Comparison of ENCODE assay signal across 28 cellular contexts in genomic region chr2:224379986-224380385, GRCh38. TPM values are rescaled to one million over a fixed set of nuclear protein-coding genes. Genes with fewer than 3 reads are reported as not detected.
DNase-seq lines count a peak whose midpoint lies in the region; ATAC-seq, FAIRE-seq and TF ChIP-seq lines count a peak whose summit lies in the region.
"Had no signal": no experiment of that assay in that cellular context is flagged by ENCODE, and none has a peak within 500 bp of the region (broad histone marks: within the 10 kb centered on the region; RNA-seq: fewer than 3 reads in every experiment).

No MANE protein-coding gene starts in this region.

- H3K27me3 ChIP-seq in liver (ENCODE audit: control insufficient read depth in 4 of 4, insufficient read depth in 4 of 4, low read length in 3 of 4) (no peaks in the 10 kb centered on the region), HepG2 (ENCODE audit: control insufficient read depth in 1 of 2, insufficient read depth in 2 of 2, low read length in 2 of 2) (no peaks in the 10 kb centered on the region; a peak in 1 of 5 replicates), gastroesophageal sphincter (no peaks in the 10 kb centered on the region), right lobe of liver (no peaks in the 10 kb centered on the region)
- H3K27me3 ChIP-seq: Peyer's patch, SJSA1 had no signal

- ATAC-seq in HepG2 (no peak), gastroesophageal sphincter (peak; percentile 28), right lobe of liver (peak; percentile 5 to 17 (median 8)), GM18907 (IDR thresholded peaks at IDR 0.05; ENCODE audit: unreplicated experiment) (no peak), GM18511 (IDR thresholded peaks at IDR 0.05; ENCODE audit: unreplicated experiment) (no peak)
- ATAC-seq: GM23338 had no signal

- TF ChIP-seq RAD21 in liver (IDR thresholded peaks at IDR 0.05) (no peak), HepG2 (CRISPR knock-in tag; IDR thresholded peaks at IDR 0.05) (no peak)

- TF ChIP-seq EP300 in HepG2 (IDR thresholded peaks at IDR 0.05; ENCODE audit: low read depth in 2 of 2, low read length in 2 of 2): no peak
- no peak for TF ChIP-seq EP300 in HepG2 (CRISPR knock-in tag; IDR thresholded peaks at IDR 0.05; ENCODE audit: borderline replicate concordance)
- TF ChIP-seq EP300 in gastroesophageal sphincter (IDR thresholded peaks at IDR 0.05): no peak

- BruUV-seq in HepG2 (replicated peaks; lab: Mats Ljungman, UMichigan): no TSS peak

- H3K9ac ChIP-seq in liver (ENCODE audit: low read depth in 1 of 2, low read length in 2 of 2) (no peak overlapping the region), HepG2 (ENCODE audit: insufficient read depth, low read depth, low read length) (no peak overlapping the region)

- no peak for FAIRE-seq in HepG2 (lab: Jason Lieb, UNC)
- FAIRE-seq: A204.1, GM12891 had no signal

- H3K9me3 ChIP-seq in liver (ENCODE audit: control insufficient read depth in 4 of 4, low read length in 3 of 4) (no peaks in the 10 kb centered on the region), HepG2 (ENCODE audit: low read length) (no peaks in the 10 kb centered on the region), gastroesophageal sphincter (no peaks in the 10 kb centered on the region), right lobe of liver (no peaks in the 10 kb centered on the region)
- H3K9me3 ChIP-seq: HAP-1, Peyer's patch, SJSA1 had no signal

- POLR2A ChIA-PET in HepG2 (lab: Yijun Ruan, JAX): no interaction called here

- H3K4me2 ChIP-seq in HepG2 (ENCODE audit: low read depth, low read length): no peak overlapping the region
- H3K4me2 ChIP-seq: GM23338 had no signal

- 30% methylated on average over 1 of the region's 1 CpG for WGBS in liver
- no CpG with 5 or more reads among the region's 1 CpG for WGBS in HepG2 (ENCODE audit: low lambda C conversion rate)
- no CpG with 5 or more reads among the region's 1 CpG for WGBS in gastroesophageal sphincter (ENCODE audit: low coverage in 1 of 2), 2 donors
- 56% methylated on average over 1 of the region's 1 CpG for WGBS in right lobe of liver (ENCODE audit: insufficient coverage, low coverage, low lambda C conversion rate, missing lambda C conversion rate)

- no peak overlapping the region for H2AFZ ChIP-seq in HepG2 (ENCODE audit: low read length)
- H2AFZ ChIP-seq: GM23338 had no signal

- in situ Hi-C loops in HepG2 (cut with HindIII; ENCODE audit: extremely low pct_ligation_motif_present, low pct_unique_long_range_greater_than_20kb): no loop called here

- no peak for TF ChIP-seq POLR2A in HepG2 (IDR thresholded peaks at IDR 0.05; ENCODE audit: insufficient read depth in 1 of 2, low read depth in 2 of 2, low read length in 2 of 2)
- no peak for TF ChIP-seq POLR2A in gastroesophageal sphincter (IDR thresholded peaks at IDR 0.05)
- TF ChIP-seq POLR2A in right lobe of liver (IDR thresholded peaks at IDR 0.05): no peak

- intact Hi-C loops in HepG2 (cut with micrococcal nuclease; ENCODE audit: unreplicated experiment): no loop called here
- intact Hi-C loops in right lobe of liver (cut with DNase I): no loop called here

- DNase-seq in HepG2 (ENCODE audit: low spot score): no peak
- no peak for DNase-seq in right lobe of liver
- DNase-seq in coronary artery (ENCODE audit: low spot score): no peak
- DNase-seq: Calu3; CD8-positive, alpha-beta memory T cell; DMS153; KG1; NCI-H146; NCI-H2029; NCI-H226; NCI-H524; NCI-H774; NK-92 treated with Interleukin-12 subunit alpha and Interleukin-12 subunit beta, amount 100 ng/mL, for 24 hours; Peyer's patch had no signal

- H3K36me3 ChIP-seq in liver (ENCODE audit: control insufficient read depth in 4 of 4, insufficient read depth in 3 of 4, low read depth in 1 of 4, low read length in 3 of 4): no peaks in the 10 kb centered on the region
- no peaks in the 10 kb centered on the region for H3K36me3 ChIP-seq in HepG2 (replicated peaks in 1 of 2; ENCODE audit: control insufficient read depth in 1 of 2, insufficient read depth in 2 of 2, low read length in 2 of 2)
- H3K36me3 ChIP-seq in gastroesophageal sphincter: no peaks in the 10 kb centered on the region
- no peaks in the 10 kb centered on the region for H3K36me3 ChIP-seq in right lobe of liver
- H3K36me3 ChIP-seq: HAP-1, Peyer's patch, SJSA1 had no signal

- H3K4me1 ChIP-seq in liver (ENCODE audit: control insufficient read depth in 4 of 4, insufficient read depth in 4 of 4, low read length in 3 of 4): peaks cover 5 to 54% (median 50%) of the 10 kb centered on the region in 4 donors
- 0 out of 2 replicates have a peak, but pooled peaks cover 8% of the 10 kb centered on the region for H3K4me1 ChIP-seq in HepG2 (ENCODE audit: insufficient read depth, low read length)
- no peaks in the 10 kb centered on the region for H3K4me1 ChIP-seq in gastroesophageal sphincter
- H3K4me1 ChIP-seq in right lobe of liver: peaks cover 0 to 59% (median 18%) of the 10 kb centered on the region in 4 donors
- H3K4me1 ChIP-seq: HAP-1, Peyer's patch, SJSA1 had no signal

- H3K4me3 ChIP-seq in liver (ENCODE audit: low read depth in 1 of 3, low read length in 3 of 3): no peak overlapping the region
- no peak overlapping the region for H3K4me3 ChIP-seq in HepG2 (replicated peaks in 1 of 3; ENCODE audit: insufficient read depth in 1 of 3, low read depth in 2 of 3, low read length in 3 of 3)
- H3K4me3 ChIP-seq in gastroesophageal sphincter: no peak overlapping the region
- H3K4me3 ChIP-seq in right lobe of liver: no peak overlapping the region
- no peak overlapping the region for H3K4me3 ChIP-seq in coronary artery
- H3K4me3 ChIP-seq: GM23338, HAP-1, Peyer's patch, SJSA1 had no signal

- H3K27ac ChIP-seq in liver (ENCODE audit: low read depth in 1 of 2, low read length in 2 of 2) (peak overlapping the region; percentile 56 to 72), HepG2 (ENCODE audit: extremely low read length, insufficient read depth, low read length) (no peak overlapping the region), gastroesophageal sphincter (no peak overlapping the region), right lobe of liver (peak overlapping the region; percentile 76 to 86 (median 79)), coronary artery (peak overlapping the region in 1 of 2 donors; percentile 47)
- H3K27ac ChIP-seq: C4-2B, HL-60, Peyer's patch, SJSA1 had no signal

- no peaks in the 10 kb centered on the region for H3K79me2 ChIP-seq in HepG2 (ENCODE audit: insufficient read depth, low read length)

- TF ChIP-seq CTCF in liver (IDR thresholded peaks at IDR 0.05; ENCODE audit: low read depth, low read length, missing input control) (no peak), HepG2 (CRISPR knock-in tag; IDR thresholded peaks at IDR 0.05) (no peak), gastroesophageal sphincter (IDR thresholded peaks at IDR 0.05) (no peak), right lobe of liver (IDR thresholded peaks at IDR 0.05) (no peak), coronary artery (IDR thresholded peaks at IDR 0.05) (no peak)

- no peaks in the 10 kb centered on the region for H4K20me1 ChIP-seq in HepG2 (ENCODE audit: insufficient read depth, low read length)

- CTCF ChIA-PET in HepG2 (lab: Yijun Ruan, JAX; ENCODE audit: low intra/inter-chr PET ratio, low total read pairs): no interaction called here

TF ChIP-seq in liver, 16 proteins besides CTCF, POLR2A, EP300 and RAD21 (continues in another document):
- TF ChIP-seq ATF3 (IDR thresholded peaks at IDR 0.05): no peak
- no peak for TF ChIP-seq GABPA (IDR thresholded peaks at IDR 0.05 in 1 of 2, conservative IDR thresholded peaks at IDR 0.05 in 1 of 2)
- no peak for TF ChIP-seq SP1 (IDR thresholded peaks at IDR 0.05)
- TF ChIP-seq FOXA1 (IDR thresholded peaks at IDR 0.05): no peak

TF ChIP-seq in HepG2, 621 proteins besides CTCF, POLR2A, EP300 and RAD21 (continues in another document):
- no peak for TF ChIP-seq ZFYVE20 (CRISPR knock-in tag; IDR thresholded peaks at IDR 0.05; ENCODE audit: borderline replicate concordance, low read depth)

RNA-seq across cellular contexts. Expression of gene FAM124B, which starts 21.9 kb away (rescaled TPM):
- 1 to 10 TPM in 1 of 2 donors, under 1 TPM in 1; 0.42 to 2.5 TPM for total RNA-seq in liver
- under 1 TPM; 0.30 to 0.42 TPM for polyA plus RNA-seq in liver
- total RNA-seq in HepG2 (2016; rRNA removed; fragmentation: Illumina TruSeq; extraction: Trizol): not detected in 2 replicates
- not detected in 2 replicates for total RNA-seq in HepG2 (2016; cell fraction: cytosol; rRNA removed; fragmentation: Illumina TruSeq; extraction: Trizol; ENCODE audit: low read depth)
- not detected in 2 replicates for total RNA-seq in HepG2 (2016; cell fraction: insoluble cytoplasmic fraction; rRNA removed; fragmentation: Illumina TruSeq; extraction: Trizol)
- not detected in 2 replicates for total RNA-seq in HepG2 (2016; cell fraction: membrane; rRNA removed; fragmentation: Illumina TruSeq; extraction: Trizol)
- not detected in 2 replicates for total RNA-seq in HepG2 (2016; cell fraction: nucleus; rRNA removed; fragmentation: Illumina TruSeq; extraction: Trizol)
- polyA plus RNA-seq in HepG2 (2011; rRNA removed): not detected in 2 replicates
- polyA plus RNA-seq in HepG2 (2011; cell fraction: cytosol; rRNA removed): not detected in 2 replicates
- not detected in 2 replicates for polyA plus RNA-seq in HepG2 (2011; cell fraction: nucleus; rRNA removed)
- not detected in 2 replicates for polyA plus RNA-seq in HepG2 (2012)
- not detected in 2 replicates for polyA plus RNA-seq in HepG2 (2016; cell fraction: cytosol; fragmentation: Illumina TruSeq; extraction: Trizol; ENCODE audit: low read depth)
- polyA plus RNA-seq in HepG2 (2016; cell fraction: insoluble cytoplasmic fraction; fragmentation: Illumina TruSeq; extraction: Trizol; ENCODE audit: low read depth): not detected in 2 replicates
- not detected in 2 replicates for polyA plus RNA-seq in HepG2 (2016; cell fraction: membrane; fragmentation: Illumina TruSeq; extraction: Trizol; ENCODE audit: low read depth)
- polyA plus RNA-seq in HepG2 (2016; cell fraction: nucleus; fragmentation: Illumina TruSeq; extraction: Trizol; ENCODE audit: insufficient read depth, low read depth): not detected in 2 replicates
- 0.09 TPM in 1 of 2 replicates, not detected in the other for polyA minus RNA-seq in HepG2 (2011; rRNA and poly(A)+ RNA removed; ENCODE audit: low replicate concordance)
- not detected in 2 replicates for polyA minus RNA-seq in HepG2 (2011; cell fraction: cytosol; rRNA and poly(A)+ RNA removed)
- not detected in 2 replicates for polyA minus RNA-seq in HepG2 (2011; cell fraction: nucleus; rRNA and poly(A)+ RNA removed)
- total RNA-seq in gastroesophageal sphincter: 1 to 10 TPM in 3 of 4 donors, under 1 TPM in 1; 0.47 to 7.3 (median 2.6) TPM
- total RNA-seq in right lobe of liver: 1 to 10 TPM in 1 of 6 experiments, under 1 TPM in 5; 0.14 to 2.4 (median 0.56) TPM
- total RNA-seq: Calu3; CD8-positive, alpha-beta memory T cell; G401; HT-29; OCI-LY7; SJSA1 had no signal
- polyA plus RNA-seq: CD8-positive, alpha-beta memory T cell had no signal

Comparison
In these comparisons a context has a peak if more than half of its experiments do, and no peak if none do; other contexts are left out.
1. H3K27ac ChIP-seq: peak in liver (2 of 2) and right lobe of liver (3 of 3); none in HepG2 (single experiment) and gastroesophageal sphincter (0 of 4).
2. ATAC-seq: peak in gastroesophageal sphincter (single experiment) and right lobe of liver (4 of 4); none in HepG2 (single experiment), GM18907 (single experiment) and GM18511 (single experiment).